39 cellular contexts compared by ENCODE assay signal in the genomic region with DNA sequence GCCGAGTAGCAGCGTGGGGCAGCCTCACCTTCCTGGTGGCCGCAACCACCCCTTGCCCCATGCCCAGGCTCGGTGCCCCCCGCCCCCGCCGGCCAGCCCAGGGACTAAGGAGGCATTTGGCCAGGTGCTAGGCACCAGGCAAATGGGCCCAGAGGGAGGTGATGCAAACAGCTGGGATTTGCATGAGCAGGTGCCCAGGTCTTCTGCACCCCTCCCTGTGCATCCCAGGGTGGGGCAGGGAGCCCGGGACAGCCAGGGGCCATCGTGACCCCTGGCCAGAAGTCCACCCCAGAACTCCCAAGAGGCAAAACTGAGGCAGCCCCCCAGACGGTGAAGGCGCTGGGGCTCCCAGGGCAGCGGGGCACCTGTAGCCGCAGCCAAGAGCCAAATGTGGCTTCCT. TPM values are rescaled to one million over a fixed set of nuclear protein-coding genes. Genes with fewer than 3 reads are reported as not detected.
"Had no signal": no experiment of that assay in that cellular context is flagged by ENCODE, and none has a peak within 500 bp of the region (broad histone marks: within the 10 kb centered on the region; RNA-seq: fewer than 3 reads in every experiment).

No MANE protein-coding gene starts in this region.

- H3K9me3 ChIP-seq: adrenal gland, body of pancreas, breast epithelium had no signal

- H3K4me3 ChIP-seq: adrenal gland, body of pancreas, breast epithelium had no signal

- H3K36me3 ChIP-seq: adrenal gland, brain microvascular endothelial cell, breast epithelium had no signal

- H3K27ac ChIP-seq: adrenal gland, body of pancreas, brain microvascular endothelial cell, breast epithelium, VCaP had no signal

- H3K27me3 ChIP-seq: adrenal gland, body of pancreas, brain microvascular endothelial cell had no signal

- FAIRE-seq: astrocyte, TTC549 had no signal

- H3K4me1 ChIP-seq: adrenal gland, body of pancreas, breast epithelium had no signal

- DNase-seq: activated B cell treated with CpG ODN at 0.5 μM for 24 hours; activated CD4-positive, alpha-beta memory T cell treated with anti-CD3 and anti-CD28 coated beads for 36 hours; activated CD4-positive, alpha-beta T cell treated with anti-CD3 and anti-CD28 coated beads for 4 hours; activated CD4-positive, alpha-beta T cell treated with anti-CD3 and anti-CD28 coated beads, Interleukin-2, amount 10 ng/mL, durations not matched to agents 24 days and 14 days; activated CD4-positive, alpha-beta T cell treated with anti-CD3 and anti-CD28 coated beads, Interleukin-2, amount 50 U/mL, for 1 hour; activated CD4-positive, alpha-beta T cell treated with anti-CD3 and anti-CD28 coated beads, Interleukin-2, amount 50 U/mL, for 4 hours; activated CD4-positive, CD25-positive, alpha-beta regulatory T cell treated with anti-CD3 and anti-CD28 coated beads, Interleukin-2, amount 50 U/mL, for 72 hours; activated CD8-positive, alpha-beta memory T cell treated with anti-CD3 and anti-CD28 coated beads, Interleukin-2, amount 50 U/mL, for 4 hours; activated CD8-positive, alpha-beta T cell treated with anti-CD3 and anti-CD28 coated beads for 36 hours; activated effector memory CD4-positive, alpha-beta T cell treated with anti-CD3 and anti-CD28 coated beads, Interleukin-2, amount 50 U/mL, for 16 hours; activated gamma-delta T cell treated with Interleukin-2 at 50 U/mL for 16 hours; activated naive CD4-positive, alpha-beta T cell; activated naive CD4-positive, alpha-beta T cell treated with anti-CD3 and anti-CD28 coated beads for 36 hours; activated naive CD4-positive, alpha-beta T cell treated with anti-CD3 and anti-CD28 coated beads, Interleukin-2, amount 50 U/mL, for 16 hours; activated naive CD8-positive, alpha-beta T cell treated with anti-CD3 and anti-CD28 coated beads for 36 hours; activated T-cell treated with anti-CD3 and anti-CD28 coated beads for 4 hours; activated T-cell treated with anti-CD3 and anti-CD28 coated beads, Interleukin-2, amount 50 U/mL, for 1 hour; activated T-cell treated with anti-CD3 and anti-CD28 coated beads, Interleukin-2, amount 50 U/mL, for 4 hours; activated T-cell treated with anti-CD3 and anti-CD28 coated beads, Interleukin-2, amount 50 U/mL, for 72 hours; adrenal gland; amniotic stem cell; aorta; body of pancreas; brain microvascular endothelial cell; caudate nucleus; cerebellar nuclear complex; T-helper 17 cell; T1000 had no signal

- ATAC-seq: activated CD8-positive, alpha-beta T cell treated with anti-CD3 and anti-CD28 coated beads for 36 hours; activated naive CD4-positive, alpha-beta T cell treated with anti-CD3 and anti-CD28 coated beads, Interleukin-2, amount 50 U/mL, for 72 hours; activated T-cell treated with anti-CD3 and anti-CD28 coated beads, Interleukin-2, amount 50 U/mL, for 4 hours; activated T-cell treated with anti-CD3 and anti-CD28 coated beads, Interleukin-2, amount 50 U/mL, for 72 hours; activated T-helper 17 cell treated with anti-CD3 and anti-CD28 coated beads, Interleukin-2, amount 50 U/mL, for 72 hours; body of pancreas; T-helper 17 cell had no signal

RNA-seq across cellular contexts. Expression of gene TRPM5, which starts 18.1 kb away (rescaled TPM):
- total RNA-seq: activated B cell treated with CpG ODN at 0.5 μM for 24 hours; activated CD4-positive, alpha-beta memory T cell treated with anti-CD3 and anti-CD28 coated beads for 36 hours; activated CD4-positive, alpha-beta T cell treated with anti-CD3 and anti-CD28 coated beads, Interleukin-2, amount 10 ng/mL, durations not matched to agents 24 days and 14 days; activated CD8-positive, alpha-beta memory T cell treated with anti-CD3 and anti-CD28 coated beads for 36 hours; activated CD8-positive, alpha-beta T cell treated with anti-CD3 and anti-CD28 coated beads for 36 hours; activated naive CD4-positive, alpha-beta T cell treated with anti-CD3 and anti-CD28 coated beads for 36 hours; activated naive CD4-positive, alpha-beta T cell treated with anti-CD3 and anti-CD28 coated beads, Interleukin-2, amount 50 U/mL, for 72 hours; activated naive CD8-positive, alpha-beta T cell treated with anti-CD3 and anti-CD28 coated beads for 36 hours; activated T-cell treated with anti-CD3 and anti-CD28 coated beads, Interleukin-2, amount 50 U/mL, for 4 hours; activated T-helper 1 cell treated with anti-CD3 and anti-CD28 coated beads, Interleukin-12 subunit alpha, Interleukin-12 subunit beta, Interleukin-2, Interleukin-4 antibody, amounts not matched to agents 30 ng/mL and 10 ng/mL and 1 ng/mL, durations not matched to agents 14 hours and 24 hours and 36 hours; activated T-helper 17 cell treated with anti-CD3 and anti-CD28 coated beads, Interleukin-2, amount 50 U/mL, for 72 hours; aorta; astrocyte; breast epithelium; chondrocyte; T-helper 1 cell treated with Interleukin-12 subunit alpha and Interleukin-12 subunit beta and Interleukin-4 antibody, amounts not matched to agents 30 ng/mL and 1 ng/mL, for 36 hours; T-helper 2 cell treated with Interferon-gamma antibody and Interleukin-4, amounts not matched to agents 100 ng/mL and 5 ng/mL, for 36 hours had no signal

RNA-seq across cellular contexts. Expression of gene KCNQ1, which starts 18.6 kb away (rescaled TPM):
- total RNA-seq: astrocyte, chondrocyte had no signal
